Comparison of ENCODE assay signal across 1 cellular context in the genomic region with DNA sequence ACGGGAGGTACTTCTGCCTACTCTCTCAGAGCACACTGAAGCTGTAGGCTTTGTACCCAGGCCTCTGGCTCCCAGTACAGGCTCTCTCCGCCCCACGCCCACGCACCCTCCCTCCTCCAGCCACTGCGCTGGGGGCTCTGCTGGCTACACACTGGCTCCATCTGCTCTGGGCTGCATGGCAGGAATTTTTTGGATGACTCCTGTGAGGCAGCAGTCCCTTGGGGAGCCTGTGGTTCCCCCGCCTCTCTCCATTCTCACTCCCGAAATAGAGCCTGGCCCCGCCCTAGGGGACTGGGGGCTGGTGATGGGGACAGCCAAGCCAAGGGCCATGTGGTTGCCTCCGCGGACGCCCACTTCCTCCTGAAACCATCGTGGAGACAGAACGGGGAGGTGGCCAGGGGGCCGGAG.
TF ChIP-seq lines count a peak whose summit lies in the region.

No MANE protein-coding gene starts in this region.

TF ChIP-seq in GM23338, 12 proteins besides CTCF, POLR2A, EP300 and RAD21 (continued from another document):
- TF ChIP-seq, protein P1, sequence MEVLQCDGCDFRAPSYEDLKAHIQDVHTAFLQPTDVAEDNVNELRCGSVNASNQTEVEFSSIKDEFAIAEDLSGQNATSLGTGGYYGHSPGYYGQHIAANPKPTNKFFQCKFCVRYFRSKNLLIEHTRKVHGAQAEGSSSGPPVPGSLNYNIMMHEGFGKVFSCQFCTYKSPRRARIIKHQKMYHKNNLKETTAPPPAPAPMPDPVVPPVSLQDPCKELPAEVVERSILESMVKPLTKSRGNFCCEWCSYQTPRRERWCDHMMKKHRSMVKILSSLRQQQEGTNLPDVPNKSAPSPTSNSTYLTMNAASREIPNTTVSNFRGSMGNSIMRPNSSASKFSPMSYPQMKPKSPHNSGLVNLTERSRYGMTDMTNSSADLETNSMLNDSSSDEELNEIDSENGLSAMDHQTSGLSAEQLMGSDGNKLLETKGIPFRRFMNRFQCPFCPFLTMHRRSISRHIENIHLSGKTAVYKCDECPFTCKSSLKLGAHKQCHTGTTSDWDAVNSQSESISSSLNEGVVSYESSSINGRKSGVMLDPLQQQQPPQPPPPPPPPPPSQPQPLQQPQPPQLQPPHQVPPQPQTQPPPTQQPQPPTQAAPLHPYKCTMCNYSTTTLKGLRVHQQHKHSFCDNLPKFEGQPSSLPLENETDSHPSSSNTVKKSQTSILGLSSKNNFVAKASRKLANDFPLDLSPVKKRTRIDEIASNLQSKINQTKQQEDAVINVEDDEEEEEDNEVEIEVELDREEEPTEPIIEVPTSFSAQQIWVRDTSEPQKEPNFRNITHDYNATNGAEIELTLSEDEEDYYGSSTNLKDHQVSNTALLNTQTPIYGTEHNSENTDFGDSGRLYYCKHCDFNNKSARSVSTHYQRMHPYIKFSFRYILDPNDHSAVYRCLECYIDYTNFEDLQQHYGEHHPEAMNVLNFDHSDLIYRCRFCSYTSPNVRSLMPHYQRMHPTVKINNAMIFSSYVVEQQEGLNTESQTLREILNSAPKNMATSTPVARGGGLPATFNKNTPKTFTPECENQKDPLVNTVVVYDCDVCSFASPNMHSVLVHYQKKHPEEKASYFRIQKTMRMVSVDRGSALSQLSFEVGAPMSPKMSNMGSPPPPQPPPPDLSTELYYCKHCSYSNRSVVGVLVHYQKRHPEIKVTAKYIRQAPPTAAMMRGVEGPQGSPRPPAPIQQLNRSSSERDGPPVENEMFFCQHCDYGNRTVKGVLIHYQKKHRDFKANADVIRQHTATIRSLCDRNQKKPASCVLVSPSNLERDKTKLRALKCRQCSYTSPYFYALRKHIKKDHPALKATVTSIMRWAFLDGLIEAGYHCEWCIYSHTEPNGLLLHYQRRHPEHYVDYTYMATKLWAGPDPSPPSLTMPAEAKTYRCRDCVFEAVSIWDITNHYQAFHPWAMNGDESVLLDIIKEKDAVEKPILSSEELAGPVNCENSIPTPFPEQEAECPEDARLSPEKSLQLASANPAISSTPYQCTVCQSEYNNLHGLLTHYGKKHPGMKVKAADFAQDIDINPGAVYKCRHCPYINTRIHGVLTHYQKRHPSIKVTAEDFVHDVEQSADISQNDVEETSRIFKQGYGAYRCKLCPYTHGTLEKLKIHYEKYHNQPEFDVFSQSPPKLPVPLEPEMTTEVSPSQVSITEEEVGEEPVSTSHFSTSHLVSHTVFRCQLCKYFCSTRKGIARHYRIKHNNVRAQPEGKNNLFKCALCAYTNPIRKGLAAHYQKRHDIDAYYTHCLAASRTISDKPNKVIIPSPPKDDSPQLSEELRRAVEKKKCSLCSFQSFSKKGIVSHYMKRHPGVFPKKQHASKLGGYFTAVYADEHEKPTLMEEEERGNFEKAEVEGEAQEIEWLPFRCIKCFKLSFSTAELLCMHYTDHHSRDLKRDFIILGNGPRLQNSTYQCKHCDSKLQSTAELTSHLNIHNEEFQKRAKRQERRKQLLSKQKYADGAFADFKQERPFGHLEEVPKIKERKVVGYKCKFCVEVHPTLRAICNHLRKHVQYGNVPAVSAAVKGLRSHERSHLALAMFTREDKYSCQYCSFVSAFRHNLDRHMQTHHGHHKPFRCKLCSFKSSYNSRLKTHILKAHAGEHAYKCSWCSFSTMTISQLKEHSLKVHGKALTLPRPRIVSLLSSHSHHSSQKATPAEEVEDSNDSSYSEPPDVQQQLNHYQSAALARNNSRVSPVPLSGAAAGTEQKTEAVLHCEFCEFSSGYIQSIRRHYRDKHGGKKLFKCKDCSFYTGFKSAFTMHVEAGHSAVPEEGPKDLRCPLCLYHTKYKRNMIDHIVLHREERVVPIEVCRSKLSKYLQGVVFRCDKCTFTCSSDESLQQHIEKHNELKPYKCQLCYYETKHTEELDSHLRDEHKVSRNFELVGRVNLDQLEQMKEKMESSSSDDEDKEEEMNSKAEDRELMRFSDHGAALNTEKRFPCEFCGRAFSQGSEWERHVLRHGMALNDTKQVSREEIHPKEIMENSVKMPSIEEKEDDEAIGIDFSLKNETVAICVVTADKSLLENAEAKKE (CRISPR knock-in tag; IDR thresholded peaks at IDR 0.05): no peak
- TF ChIP-seq JUNB (IDR thresholded peaks at IDR 0.05; ENCODE audit: unreplicated experiment) (no peak), EZH2phosphoT487 (IDR thresholded peaks at IDR 0.05; ENCODE audit: unreplicated experiment) (no peak)
